Comparison of ENCODE assay signal across 16 cellular contexts in genomic region chr11:19294444-19294843, GRCh38. TPM values are rescaled to one million over a fixed set of nuclear protein-coding genes. Genes with fewer than 3 reads are reported as not detected.
DNase-seq lines count a peak whose midpoint lies in the region; ATAC-seq, FAIRE-seq and TF ChIP-seq lines count a peak whose summit lies in the region.
"Had no signal": no experiment of that assay in that cellular context is flagged by ENCODE, and none has a peak within 500 bp of the region (broad histone marks: within the 10 kb centered on the region; RNA-seq: fewer than 3 reads in every experiment).

No MANE protein-coding gene starts in this region.

- BruUV-seq in K562 (replicated peaks; lab: Mats Ljungman, UMichigan): no TSS peak

- WGBS in K562 (ENCODE audit: insufficient coverage, low coverage, missing lambda C conversion rate): 0% methylated on average over 4 of the region's 4 CpGs

- TF ChIP-seq POLR2A in K562 (conservative IDR thresholded peaks at IDR 0.05): no peak

- CTCF ChIA-PET in K562 (lab: Yijun Ruan, JAX; ENCODE audit: low intra/inter-chr PET ratio): no interaction called here

- peak; percentile 48 for DNase-seq in CMK (ENCODE audit: low read depth)
- DNase-seq in OCI-M1 (lab: John Stamatoyannopoulos, UW): peak; percentile 51
- peak in 1 of 4 experiments; percentile 38 for DNase-seq in K562 (ENCODE audit: extremely low read depth in 1 of 4, low spot score in 3 of 4)
- DNase-seq: C1 segment of cervical spinal cord; Caco-2; CD4-positive, alpha-beta memory T cell; DMS153; DND-41; H9 had no signal

- H3K36me3 ChIP-seq in K562 (ENCODE audit: control insufficient read depth, insufficient read depth, low read length): no peaks in the 10 kb centered on the region

- POLR2A ChIA-PET in K562 (lab: Yijun Ruan, JAX): interaction anchor here (0.7 to 1.1 kb wide), 2 partner anchors 9 to 1373 kb away, joined by 4 read pairs; no protein-coding TSS in a partner anchor

- no peak overlapping the region for H2AFZ ChIP-seq in K562 (ENCODE audit: low read depth, low read length)
- H2AFZ ChIP-seq: GM23338 had no signal

- H3K9me3 ChIP-seq in K562 (replicated peaks; ENCODE audit: control insufficient read depth, insufficient read depth, low read depth, low read length): no peaks in the 10 kb centered on the region
- H3K9me3 ChIP-seq: Caco-2 had no signal

- no peak for TF ChIP-seq CTCF in K562 (IDR thresholded peaks at IDR 0.05 in 2 of 3, conservative IDR thresholded peaks at IDR 0.05 in 1 of 3; ENCODE audit: insufficient read depth in 2 of 3, low read depth in 1 of 3, low read length in 3 of 3)

- peaks cover 0 to 8% of the 10 kb centered on the region in 2 experiments; a peak in 3 of 5 replicates for H3K27me3 ChIP-seq in K562 (ENCODE audit: control insufficient read depth in 2 of 2, insufficient read depth in 2 of 2, low read length in 2 of 2)

- H3K4me3 ChIP-seq in K562: no peak overlapping the region
- H3K4me3 ChIP-seq: GM23338 had no signal

- no peak overlapping the region for H3K27ac ChIP-seq in K562 (ENCODE audit: extremely low read depth, low read depth, low read length)

- TF ChIP-seq EP300 in K562 (IDR thresholded peaks at IDR 0.05; ENCODE audit: low read length): 0 out of 2 replicates have a peak, but pooled peaks have one; percentile 22

- no peaks in the 10 kb centered on the region for H3K9me1 ChIP-seq in K562 (ENCODE audit: control insufficient read depth, insufficient read depth, low read length)

- no peaks in the 10 kb centered on the region for H3K79me2 ChIP-seq in K562 (ENCODE audit: control insufficient read depth, insufficient read depth, low read length)

- H3K4me1 ChIP-seq in K562 (replicated peaks in 1 of 2; ENCODE audit: control insufficient read depth in 2 of 2, insufficient read depth in 2 of 2, low read length in 2 of 2): no peaks in the 10 kb centered on the region; a peak in 1 of 5 replicates
- H3K4me1 ChIP-seq: Caco-2 had no signal

- in situ Hi-C loops in K562 (cut with MboI): no loop called here

- TF ChIP-seq RAD21 in K562 (CRISPR knock-in tag; conservative IDR thresholded peaks at IDR 0.05 in 1 of 2, IDR thresholded peaks at IDR 0.05 in 1 of 2): no peak

- no peak for FAIRE-seq in K562 (lab: Jason Lieb, UNC)
- FAIRE-seq: G401.6, GM19239 had no signal

- H3K4me2 ChIP-seq in K562 (ENCODE audit: insufficient read depth, low read length): no peak overlapping the region
- H3K4me2 ChIP-seq: GM23338 had no signal

- intact Hi-C loops in K562 (cut with micrococcal nuclease): no loop called here

- H3K9ac ChIP-seq in K562 (ENCODE audit: insufficient read depth in 1 of 2, low read depth in 2 of 2, low read length in 2 of 2): no peak overlapping the region

- H4K20me1 ChIP-seq in K562 (replicated peaks; ENCODE audit: control insufficient read depth, insufficient read depth, low read length): no peaks in the 10 kb centered on the region

- ATAC-seq in K562 (no peak), GM21619 (IDR thresholded peaks at IDR 0.05; ENCODE audit: unreplicated experiment) (no peak), HG02981 (IDR thresholded peaks at IDR 0.05; ENCODE audit: unreplicated experiment) (no peak), HG03342 (IDR thresholded peaks at IDR 0.05; ENCODE audit: unreplicated experiment) (no peak)
- ATAC-seq: GM23338, HCT116 had no signal

TF ChIP-seq in K562, 482 proteins besides CTCF, POLR2A, EP300 and RAD21:
- TF ChIP-seq MTA2 (IDR thresholded peaks at IDR 0.05; ENCODE audit: low read depth) (peak; percentile 80), NCOR1 (IDR thresholded peaks at IDR 0.05) (peak; percentile 68), HDAC1 (IDR thresholded peaks at IDR 0.05) (no peak), ZNF217 (CRISPR knock-in tag; IDR thresholded peaks at IDR 0.05) (no peak), TRIM24 (IDR thresholded peaks at IDR 0.05) (peak in 1 of 2 experiments; percentile 60; a peak in 2 of 4 replicates), ZNF232 (CRISPR knock-in tag; IDR thresholded peaks at IDR 0.05) (no peak), CBFA2T3 (IDR thresholded peaks at IDR 0.05) (peak; percentile 82), SNIP1 (IDR thresholded peaks at IDR 0.05; ENCODE audit: low read depth) (no peak), TCF3 (CRISPR knock-in tag; IDR thresholded peaks at IDR 0.05) (peak; percentile 69), CBFA2T2 (conservative IDR thresholded peaks at IDR 0.05) (peak; percentile 74), NFIC (IDR thresholded peaks at IDR 0.05) (peak; percentile 48), PRDM10 (IDR thresholded peaks at IDR 0.05; ENCODE audit: partially characterized antibody) (peak; percentile 12), SRSF1 (IDR thresholded peaks at IDR 0.05; ENCODE audit: low read depth, low read length) (no peak), TEAD4 (IDR thresholded peaks at IDR 0.05; ENCODE audit: low read length) (peak; percentile 86), TEAD4 (CRISPR knock-in tag; IDR thresholded peaks at IDR 0.05; ENCODE audit: borderline replicate concordance) (no peak), CC2D1A (IDR thresholded peaks at IDR 0.05) (peak; percentile 60), FOXM1 (IDR thresholded peaks at IDR 0.05; ENCODE audit: low read depth) (peak; percentile 69; the same call in 1 of the 2 replicates), FOXM1 (CRISPR knock-in tag; IDR thresholded peaks at IDR 0.05; ENCODE audit: low read depth) (no peak), KDM1A (IDR thresholded peaks at IDR 0.05) (peak; percentile 42 to 56; a peak in 2 of 4 replicates), DPF2 (IDR thresholded peaks at IDR 0.05) (peak; percentile 53; the same call in 1 of the 2 replicates), CXXC5 (CRISPR knock-in tag; IDR thresholded peaks at IDR 0.05) (peak; percentile 64), SOX6 (IDR thresholded peaks at IDR 0.05) (peak; percentile 72), ARID1B (IDR thresholded peaks at IDR 0.05) (peak; percentile 86), HES1 (IDR thresholded peaks at IDR 0.05; ENCODE audit: low read depth) (0 out of 2 replicates have a peak, but pooled peaks have one; percentile 18), STAT5A (IDR thresholded peaks at IDR 0.05; ENCODE audit: borderline replicate concordance, low read length) (peak; percentile 40; the same call in 1 of the 2 replicates), TAL1 (IDR thresholded peaks at IDR 0.05) (peak; percentile 94), KLF16 (IDR thresholded peaks at IDR 0.05) (0 out of 2 replicates have a peak, but pooled peaks have one; percentile 31)

RNA-seq across cellular contexts. Expression of gene E2F8, which starts 53.7 kb away (rescaled TPM):
- 34.6 and 59.6 TPM in 2 replicates for total RNA-seq in K562 (2011; cell fraction: chromatin; rRNA removed; ENCODE audit: low replicate concordance)
- 16.7 and 20.3 TPM in 2 replicates for total RNA-seq in K562 (2011; cell fraction: nucleolus; rRNA removed)
- 18.7 and 23.2 TPM in 2 replicates for total RNA-seq in K562 (2011; cell fraction: nucleoplasm; rRNA removed)
- 6.9 and 9.3 TPM in 2 replicates for total RNA-seq in K562 (2014; rRNA removed)
- total RNA-seq in K562 (2014; rRNA removed; fragmentation: Illumina TruSeq; extraction: Trizol): 11.9 and 13.8 TPM in 2 replicates
- 14.0 and 15.1 TPM in 2 replicates for total RNA-seq in K562 (2015; rRNA removed; fragmentation: Illumina TruSeq; extraction: Trizol)
- 16.1 and 17.6 TPM in 2 replicates for total RNA-seq in K562 (2021)
- 12.1 and 14.5 TPM in 2 replicates for polyA plus RNA-seq in K562 (2011; rRNA removed)
- polyA plus RNA-seq in K562 (2011; cell fraction: cytosol; rRNA removed): 9.8 and 10.3 TPM in 2 replicates
- 41.0 and 43.5 TPM in 2 replicates for polyA plus RNA-seq in K562 (2011; cell fraction: nucleus; rRNA removed)
- polyA plus RNA-seq in K562 (2012): 9.1 and 9.3 TPM in 2 replicates
- 23.0 and 23.6 TPM in 2 replicates for polyA plus RNA-seq in K562 (2014; fragmentation: Illumina TruSeq; extraction: Trizol)
- 10 to 100 TPM in 1 of 2 experiments, 1 to 10 TPM in 1; 7.2 to 11.1 TPM for polyA plus RNA-seq in K562 (2014; fragmentation: Nextera tagmentation; extraction: Ambion mirVana)
- polyA plus RNA-seq in K562 (2014; rRNA removed): 11.1 and 13.1 TPM in 2 replicates
- 15.2 and 18.6 TPM in 2 replicates for polyA minus RNA-seq in K562 (2011; rRNA and poly(A)+ RNA removed)
- 5.3 and 8.3 TPM in 2 replicates for polyA minus RNA-seq in K562 (2011; cell fraction: cytosol; rRNA and poly(A)+ RNA removed)
- polyA minus RNA-seq in K562 (2011; cell fraction: nucleus; rRNA and poly(A)+ RNA removed): 42.8 and 53.8 TPM in 2 replicates
- total RNA-seq: CD4-positive, alpha-beta memory T cell had no signal
- polyA plus RNA-seq: CD4-positive, alpha-beta memory T cell had no signal
